ENCODE assay signal across 8 cellular contexts in the genomic region with DNA sequence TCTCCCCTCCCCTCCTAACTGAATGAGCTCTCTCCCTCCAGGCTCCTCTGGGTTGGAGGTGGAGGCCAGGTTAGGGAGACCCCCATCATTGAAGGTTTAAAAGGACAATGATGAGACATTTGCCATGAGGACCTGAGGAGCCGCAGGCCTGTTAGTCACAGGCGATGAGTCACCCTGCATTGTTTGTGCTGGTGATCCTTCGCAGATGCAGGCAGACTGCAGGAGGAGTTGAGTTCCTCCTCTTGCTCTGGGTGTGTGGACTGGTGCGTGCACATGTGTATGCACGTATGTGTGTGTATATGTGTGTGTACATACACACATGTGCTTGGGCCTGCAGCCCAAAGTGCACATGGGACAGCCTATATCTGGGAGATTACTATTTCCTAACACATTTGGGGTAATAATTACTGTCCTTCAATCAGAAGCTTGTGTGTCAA. TPM values are rescaled to one million over a fixed set of nuclear protein-coding genes. Genes with fewer than 3 reads are reported as not detected.
DNase-seq lines count a peak whose midpoint lies in the region; ATAC-seq and TF ChIP-seq lines count a peak whose summit lies in the region.

No MANE protein-coding gene starts in this region.

- H3K36me3 ChIP-seq in kidney epithelial cell (ENCODE audit: control insufficient read depth, insufficient read depth, low read length) = no peaks in the 10 kb centered on the region

- no peak for TF ChIP-seq POLR2A in GM18505 (IDR thresholded peaks at IDR 0.05; ENCODE audit: borderline replicate concordance, extremely low read depth, insufficient read depth, insufficient read length)

- DNase-seq in Caki2 (ENCODE audit: low read depth) (peak; percentile 88), MV-4-11 (lab: John Stamatoyannopoulos, UW) (peak; percentile 88), astrocyte of the hippocampus (ENCODE audit: low read depth, low spot score) (peak; percentile 95), kidney epithelial cell (ENCODE audit: low read depth) (peak; percentile 88), NCI-H187 treated with DMSO at 0.1 percent for 48 hours (lab: John Stamatoyannopoulos, UW) (no peak)
- DNase-seq in stimulated activated CD8-positive, alpha-beta memory T cell treated with anti-CD3 and anti-CD28 coated beads, Interleukin-12 subunit alpha, Interleukin-12 subunit beta, amount 100 ng/mL, for 1 hour (ENCODE audit: low read depth) = peak; percentile 10

- no peak for TF ChIP-seq CTCF in kidney epithelial cell (IDR thresholded peaks at IDR 0.05; ENCODE audit: insufficient read depth, low read length, poor library complexity, severe bottlenecking)

- no peaks in the 10 kb centered on the region for H3K27me3 ChIP-seq in kidney epithelial cell (ENCODE audit: control insufficient read depth, insufficient read depth, low read length)

- in situ Hi-C loops in Caki2 (cut with HindIII; ENCODE audit: low pct_unique_long_range_greater_than_20kb, low sequenced_read_pairs) = no loop called here

- no peak overlapping the region for H3K4me3 ChIP-seq in kidney epithelial cell (ENCODE audit: low read depth, low read length)

- ATAC-seq in HG02852 (IDR thresholded peaks at IDR 0.05; ENCODE audit: unreplicated experiment) = no peak
- no peak for ATAC-seq in GM18505 (IDR thresholded peaks at IDR 0.05; ENCODE audit: unreplicated experiment)

RNA-seq across cellular contexts. Expression of a gene that starts 42.0 kb away (rescaled TPM):
- total RNA-seq in Caki2 (2014; rRNA removed; shearing (Covaris generic); ENCODE audit: low replicate concordance) = 135 and 173 TPM in 2 replicates
- 109 and 175 TPM in 2 replicates for total RNA-seq in kidney epithelial cell
